In the genomic region with DNA sequence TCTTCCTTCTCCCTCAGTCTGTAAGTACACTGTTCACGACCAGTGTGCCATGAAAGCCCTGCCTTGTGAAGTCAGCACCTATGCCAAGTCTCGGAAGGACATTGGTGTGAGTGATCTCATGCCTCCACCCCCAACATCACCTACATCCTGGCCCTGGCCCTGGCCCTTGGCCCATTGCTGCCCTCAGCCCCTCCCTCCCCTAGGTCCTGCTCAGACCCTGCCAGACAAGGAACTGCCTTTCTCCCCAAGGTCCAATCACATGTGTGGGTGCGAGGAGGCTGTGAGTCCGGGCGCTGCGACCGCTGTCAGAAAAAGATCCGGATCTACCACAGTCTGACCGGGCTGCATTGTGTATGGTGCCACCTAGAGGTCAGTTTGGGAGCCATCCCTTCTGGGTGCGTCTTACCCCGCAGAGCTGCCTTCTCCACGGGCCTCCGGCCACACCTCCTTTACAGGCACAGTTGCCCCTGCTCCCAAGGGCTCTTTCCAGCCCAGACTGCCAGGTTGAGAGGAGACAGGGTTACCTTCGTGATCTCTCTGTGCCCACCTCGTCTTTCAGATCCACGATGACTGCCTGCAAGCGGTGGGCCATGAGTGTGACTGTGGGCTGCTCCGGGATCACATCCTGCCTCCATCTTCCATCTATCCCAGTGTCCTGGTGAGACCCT, we compare ENCODE assay signal across 8 cellular contexts. TPM values are rescaled to one million over a fixed set of nuclear protein-coding genes. Genes with fewer than 3 reads are reported as not detected.
DNase-seq lines count a peak whose midpoint lies in the region; ATAC-seq and TF ChIP-seq lines count a peak whose summit lies in the region.

No MANE protein-coding gene starts in this region.

- no peaks in the 10 kb centered on the region for H3K9me3 ChIP-seq in right lobe of liver

- peak; percentile 79 for ATAC-seq in GM19324 (IDR thresholded peaks at IDR 0.05; ENCODE audit: low FRiP score, unreplicated experiment)
- ATAC-seq in HG03442 (IDR thresholded peaks at IDR 0.05; ENCODE audit: unreplicated experiment) = peak; percentile 87
- ATAC-seq in right lobe of liver = peak; percentile 96 to 98 (median 97)

- no peak overlapping the region for H3K4me3 ChIP-seq in right lobe of liver

- intact Hi-C loops in right lobe of liver (cut with DNase I) = no loop called here

- no peak for TF ChIP-seq POLR2A in right lobe of liver (IDR thresholded peaks at IDR 0.05)

- no peaks in the 10 kb centered on the region for H3K27me3 ChIP-seq in right lobe of liver

- 13% methylated on average over 8 of the region's 18 CpGs for WGBS in right lobe of liver (ENCODE audit: insufficient coverage, low coverage, low lambda C conversion rate, missing lambda C conversion rate)

- H3K27ac ChIP-seq in C4-2B = peak overlapping the region; percentile 26
- H3K27ac ChIP-seq in right lobe of liver = no peak overlapping the region

- H3K36me3 ChIP-seq in right lobe of liver = no peaks in the 10 kb centered on the region

- TF ChIP-seq CTCF in C4-2B (conservative IDR thresholded peaks at IDR 0.05) (peak; percentile 97), right lobe of liver (IDR thresholded peaks at IDR 0.05) (peak; percentile 83 to 96 (median 94))

- DNase-seq in NCI-H510A treated with DMSO at 0.1 percent for 48 hours (lab: John Stamatoyannopoulos, UW) (peak; percentile 90), dedifferentiated amniotic fluid mesenchymal stem cell (ENCODE audit: extremely low spot score) (peak; percentile 79), right lobe of liver (peak; percentile 78 to 84 (median 80))
- peak; percentile 88 for DNase-seq in activated CD4-positive, alpha-beta T cell treated with anti-CD3 and anti-CD28 coated beads for 48 hours
- DNase-seq in stimulated activated CD4-positive, alpha-beta T cell treated with anti-CD3 and anti-CD28 coated beads, TNF-alpha, amount 100 ng/mL, for 1 hour (ENCODE audit: low read depth in 3 of 3, low spot score in 1 of 3) = peak; percentile 58 to 67 (median 65)

- H3K4me1 ChIP-seq in right lobe of liver = no peaks in the 10 kb centered on the region

RNA-seq across cellular contexts. Expression of a gene that starts 9.2 kb away (rescaled TPM):
- 1 to 10 TPM; 2.7 to 7.6 (median 4.9) TPM for total RNA-seq in right lobe of liver

RNA-seq across cellular contexts. Expression of a gene that starts 12.5 kb away (rescaled TPM):
- 10 to 100 TPM; 16.5 to 36.4 (median 20.9) TPM for total RNA-seq in right lobe of liver

RNA-seq across cellular contexts. Expression of a gene that starts 25.6 kb away (rescaled TPM):
- total RNA-seq in right lobe of liver = 1 to 10 TPM; 1.5 to 4.5 (median 2.7) TPM

RNA-seq across cellular contexts. Expression of a gene that starts 26.4 kb away (rescaled TPM):
- total RNA-seq in right lobe of liver = 10 to 100 TPM in 3 of 6 experiments, 1 to 10 TPM in 3; 8.0 to 14.9 (median 10.6) TPM

RNA-seq across cellular contexts. Expression of a gene that starts 33.7 kb away (rescaled TPM):
- 10 to 100 TPM; 36.5 to 60.7 (median 51.6) TPM for total RNA-seq in right lobe of liver
